1 cellular context compared by ENCODE assay signal in the genomic region with DNA sequence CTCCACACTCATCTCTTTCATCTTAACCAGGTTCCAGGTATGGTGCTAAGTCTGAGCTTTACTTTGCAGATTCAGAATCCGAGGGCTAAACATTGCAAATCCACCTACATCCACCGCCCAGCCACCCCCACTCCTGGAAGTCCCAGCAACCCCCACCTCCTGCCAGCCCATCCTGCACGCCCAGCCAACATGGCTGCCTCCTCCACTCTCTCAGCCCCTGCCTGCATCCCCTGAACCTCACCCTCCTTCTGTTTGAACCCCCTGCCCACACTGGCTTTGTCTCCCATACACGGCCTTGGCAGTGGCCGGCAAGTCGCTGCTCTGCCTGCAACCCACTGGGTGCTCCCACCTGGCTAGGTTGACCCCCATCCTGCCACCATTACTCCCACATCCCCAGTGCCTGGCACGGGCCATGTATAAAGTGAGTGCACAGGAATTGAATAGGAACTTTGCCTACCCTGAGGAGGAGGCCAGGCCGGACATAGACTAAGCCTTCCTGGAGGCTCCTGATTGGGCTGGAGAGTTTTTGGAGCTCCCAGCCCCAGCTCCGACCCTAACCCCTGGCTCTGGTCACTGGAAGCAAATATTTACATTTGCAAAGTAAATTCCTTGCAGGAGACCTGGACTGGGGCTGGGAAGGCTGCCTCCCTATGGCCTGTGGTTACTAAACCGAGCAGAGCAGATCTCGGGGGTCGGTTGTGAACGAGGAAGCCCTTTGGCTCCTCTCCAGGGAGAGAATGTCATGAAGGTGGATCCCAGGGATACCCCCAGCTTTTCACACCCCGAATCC.
TF ChIP-seq lines count a peak whose summit lies in the region.

No MANE protein-coding gene starts in this region.

TF ChIP-seq in IMR-90, 13 proteins besides CTCF, POLR2A, EP300 and RAD21:
- TF ChIP-seq, protein P1, sequence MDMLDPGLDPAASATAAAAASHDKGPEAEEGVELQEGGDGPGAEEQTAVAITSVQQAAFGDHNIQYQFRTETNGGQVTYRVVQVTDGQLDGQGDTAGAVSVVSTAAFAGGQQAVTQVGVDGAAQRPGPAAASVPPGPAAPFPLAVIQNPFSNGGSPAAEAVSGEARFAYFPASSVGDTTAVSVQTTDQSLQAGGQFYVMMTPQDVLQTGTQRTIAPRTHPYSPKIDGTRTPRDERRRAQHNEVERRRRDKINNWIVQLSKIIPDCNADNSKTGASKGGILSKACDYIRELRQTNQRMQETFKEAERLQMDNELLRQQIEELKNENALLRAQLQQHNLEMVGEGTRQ (IDR thresholded peaks at IDR 0.05; ENCODE audit: low read depth, low read length): no peak
- TF ChIP-seq MXI1 (IDR thresholded peaks at IDR 0.05; ENCODE audit: borderline replicate concordance, low read depth, low read length) (no peak), FOS (IDR thresholded peaks at IDR 0.05; ENCODE audit: low read depth, low read length) (no peak), CEBPB (IDR thresholded peaks at IDR 0.05; ENCODE audit: low read depth, low read length) (no peak), MAZ (IDR thresholded peaks at IDR 0.05; ENCODE audit: borderline replicate concordance, low read depth, low read length) (no peak), SMC3 (IDR thresholded peaks at IDR 0.05; ENCODE audit: low read depth, low read length) (no peak), BHLHE40 (IDR thresholded peaks at IDR 0.05; ENCODE audit: low read depth, low read length) (no peak), CHD1 (IDR thresholded peaks at IDR 0.05; ENCODE audit: low read depth, low read length) (no peak), RCOR1 (IDR thresholded peaks at IDR 0.05; ENCODE audit: insufficient replicate concordance, low read length) (no peak), RFX5 (IDR thresholded peaks at IDR 0.05; ENCODE audit: low read depth, low read length) (no peak), MAFK (IDR thresholded peaks at IDR 0.05; ENCODE audit: low read depth, low read length) (no peak), NFE2L2 (IDR thresholded peaks at IDR 0.05; ENCODE audit: low read depth, low read length) (no peak)
- TF ChIP-seq, protein P2, sequence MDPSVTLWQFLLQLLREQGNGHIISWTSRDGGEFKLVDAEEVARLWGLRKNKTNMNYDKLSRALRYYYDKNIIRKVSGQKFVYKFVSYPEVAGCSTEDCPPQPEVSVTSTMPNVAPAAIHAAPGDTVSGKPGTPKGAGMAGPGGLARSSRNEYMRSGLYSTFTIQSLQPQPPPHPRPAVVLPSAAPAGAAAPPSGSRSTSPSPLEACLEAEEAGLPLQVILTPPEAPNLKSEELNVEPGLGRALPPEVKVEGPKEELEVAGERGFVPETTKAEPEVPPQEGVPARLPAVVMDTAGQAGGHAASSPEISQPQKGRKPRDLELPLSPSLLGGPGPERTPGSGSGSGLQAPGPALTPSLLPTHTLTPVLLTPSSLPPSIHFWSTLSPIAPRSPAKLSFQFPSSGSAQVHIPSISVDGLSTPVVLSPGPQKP (IDR thresholded peaks at IDR 0.05; ENCODE audit: borderline replicate concordance, low read depth, low read length): no peak
